Comparison of ENCODE assay signal across 8 cellular contexts in the genomic region with DNA sequence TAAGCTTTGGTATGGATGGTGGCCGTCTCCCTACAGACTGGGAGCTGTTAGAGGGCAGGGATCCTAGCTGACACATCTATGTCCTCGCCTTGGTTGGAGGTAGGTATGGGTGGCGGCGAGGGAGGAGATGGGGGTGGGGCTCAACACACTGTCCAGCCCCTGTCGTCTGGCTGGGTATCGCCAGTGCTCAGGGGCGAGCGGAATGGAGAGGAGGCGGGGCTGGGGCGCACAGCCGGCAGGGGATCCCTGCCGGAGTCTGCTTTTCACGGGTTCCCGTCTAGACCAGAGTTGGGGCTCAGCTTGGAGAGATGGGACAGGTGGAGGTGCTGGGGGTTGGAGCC. TPM values are rescaled to one million over a fixed set of nuclear protein-coding genes. Genes with fewer than 3 reads are reported as not detected.
DNase-seq lines count a peak whose midpoint lies in the region; ATAC-seq and TF ChIP-seq lines count a peak whose summit lies in the region.

No MANE protein-coding gene starts in this region.

- peak overlapping the region; percentile 57 for H3K27ac ChIP-seq in CD4-positive, CD25-positive, alpha-beta regulatory T cell (ENCODE audit: insufficient read depth, low read length, poor library complexity, severe bottlenecking)
- H3K27ac ChIP-seq in stomach: peak overlapping the region; percentile 58 to 88 (median 73)

- no peak for TF ChIP-seq EP300 in stomach (IDR thresholded peaks at IDR 0.05)

- no peak for TF ChIP-seq CTCF in stomach (IDR thresholded peaks at IDR 0.05)

- CTCF ChIA-PET in activated CD8-positive, alpha-beta T cell treated with anti-CD3 and anti-CD28 coated beads, Interleukin-2, amount 10 ng/mL, durations not matched to agents 7 days and 5 days (lab: Charles Lee): interaction anchor here (0.7 to 14.5 kb wide), 19 partner anchors 15 to 202 kb away, joined by 3 to 486 read pairs (median 8); a partner anchor contains a TSS

- H3K9me3 Mint-ChIP-seq in CD4-positive, CD25-positive, alpha-beta regulatory T cell: no peaks in the 10 kb centered on the region
- H3K9me3 Mint-ChIP-seq in activated CD8-positive, alpha-beta T cell treated with anti-CD3 and anti-CD28 coated beads, Interleukin-2, amount 10 ng/mL, durations not matched to agents 7 days and 5 days (ENCODE audit: insufficient read depth): no peaks in the 10 kb centered on the region

- H3K27me3 ChIP-seq in CD4-positive, CD25-positive, alpha-beta regulatory T cell (ENCODE audit: control insufficient read depth, insufficient read depth, low read length): no peaks in the 10 kb centered on the region
- peaks cover 0 to 15% (median 0%) of the 10 kb centered on the region in 3 donors for H3K27me3 ChIP-seq in stomach

- no peak for DNase-seq in CD4-positive, CD25-positive, alpha-beta regulatory T cell
- DNase-seq in activated CD8-positive, alpha-beta T cell treated with anti-CD3 and anti-CD28 coated beads, Interleukin-2, amount 10 ng/mL, durations not matched to agents 7 days and 5 days: no peak
- DNase-seq in iPS-NIHi11 (ENCODE audit: low spot score): peak; percentile 61
- DNase-seq in stomach: peak; percentile 40
- no peak for DNase-seq in effector CD4-positive, alpha-beta T cell

- peak overlapping the region; percentile 86 to 89 (median 88) for H3K4me3 Mint-ChIP-seq in CD4-positive, CD25-positive, alpha-beta regulatory T cell
- peak overlapping the region; percentile 94 for H3K4me3 Mint-ChIP-seq in activated CD8-positive, alpha-beta T cell treated with anti-CD3 and anti-CD28 coated beads, Interleukin-2, amount 10 ng/mL, durations not matched to agents 7 days and 5 days

- H3K36me3 ChIP-seq in CD4-positive, CD25-positive, alpha-beta regulatory T cell (ENCODE audit: control insufficient read depth, insufficient read depth, low read length): no peaks in the 10 kb centered on the region
- H3K36me3 ChIP-seq in stomach: no peaks in the 10 kb centered on the region

- no peak for TF ChIP-seq POLR2A in stomach (IDR thresholded peaks at IDR 0.05)

- no peak overlapping the region for H3K4me3 ChIP-seq in CD4-positive, CD25-positive, alpha-beta regulatory T cell (ENCODE audit: low read depth, low read length)
- H3K4me3 ChIP-seq in stomach: peak overlapping the region; percentile 54 to 59 (median 54)

- peaks cover 10 to 49% (median 21%) of the 10 kb centered on the region in 4 donors for H3K4me1 Mint-ChIP-seq in CD4-positive, CD25-positive, alpha-beta regulatory T cell
- peaks cover 59% of the 10 kb centered on the region for H3K4me1 Mint-ChIP-seq in activated CD8-positive, alpha-beta T cell treated with anti-CD3 and anti-CD28 coated beads, Interleukin-2, amount 10 ng/mL, durations not matched to agents 7 days and 5 days (ENCODE audit: low read depth)

- POLR2A ChIA-PET in activated CD8-positive, alpha-beta T cell treated with anti-CD3 and anti-CD28 coated beads, Interleukin-2, amount 10 ng/mL, durations not matched to agents 7 days and 5 days (lab: Charles Lee): interaction anchor here (0.8 kb wide), 1 partner anchor 17 kb away, joined by 3 read pairs; no protein-coding TSS in a partner anchor

- 8 to 14% (median 10%) methylated on average over 13 to 14 of the region's 14 CpGs for WGBS in stomach, 5 donors

- peak overlapping the region in 1 of 3 donors; percentile 32 for H3K27ac Mint-ChIP-seq in CD4-positive, CD25-positive, alpha-beta regulatory T cell
- H3K27ac Mint-ChIP-seq in activated CD8-positive, alpha-beta T cell treated with anti-CD3 and anti-CD28 coated beads, Interleukin-2, amount 10 ng/mL, durations not matched to agents 7 days and 5 days: peak overlapping the region; percentile 82

- H3K27me3 Mint-ChIP-seq in CD4-positive, CD25-positive, alpha-beta regulatory T cell: peaks cover 16% of the 10 kb centered on the region
- peaks cover 2% of the 10 kb centered on the region for H3K27me3 Mint-ChIP-seq in activated CD8-positive, alpha-beta T cell treated with anti-CD3 and anti-CD28 coated beads, Interleukin-2, amount 10 ng/mL, durations not matched to agents 7 days and 5 days (ENCODE audit: low read depth)

- intact Hi-C loops in stomach (cut with DNase I; ENCODE audit: low total_unique reads): no loop called here

- H3K9me3 ChIP-seq in CD4-positive, CD25-positive, alpha-beta regulatory T cell (ENCODE audit: control insufficient read depth in 2 of 2, low read length in 2 of 2): no peaks in the 10 kb centered on the region
- no peaks in the 10 kb centered on the region for H3K9me3 ChIP-seq in stomach

- H3K36me3 Mint-ChIP-seq in CD4-positive, CD25-positive, alpha-beta regulatory T cell: no peaks in the 10 kb centered on the region
- H3K36me3 Mint-ChIP-seq in activated CD8-positive, alpha-beta T cell treated with anti-CD3 and anti-CD28 coated beads, Interleukin-2, amount 10 ng/mL, durations not matched to agents 7 days and 5 days (ENCODE audit: low read depth): no peaks in the 10 kb centered on the region

- H3K4me1 ChIP-seq in CD4-positive, CD25-positive, alpha-beta regulatory T cell (ENCODE audit: control insufficient read depth, insufficient read depth, low read length, poor library complexity, severe bottlenecking): peaks cover 35% of the 10 kb centered on the region
- H3K4me1 ChIP-seq in stomach: peaks cover 28 to 49% (median 43%) of the 10 kb centered on the region in 4 donors

- no peak for ATAC-seq in CD4-positive, CD25-positive, alpha-beta regulatory T cell (ENCODE audit: low read depth in 2 of 2)
- ATAC-seq in HG02642 (IDR thresholded peaks at IDR 0.05; ENCODE audit: poor library complexity, unreplicated experiment) (peak; percentile 15), GM19324 (IDR thresholded peaks at IDR 0.05; ENCODE audit: low FRiP score, unreplicated experiment) (no peak), HG03469 (IDR thresholded peaks at IDR 0.05; ENCODE audit: unreplicated experiment) (no peak)
- ATAC-seq in activated CD8-positive, alpha-beta T cell treated with anti-CD3 and anti-CD28 coated beads, Interleukin-2, amount 10 ng/mL, durations not matched to agents 7 days and 5 days: no peak

RNA-seq across cellular contexts. Expression of a gene that starts 16.1 kb away (rescaled TPM):
- total RNA-seq in CD4-positive, CD25-positive, alpha-beta regulatory T cell: 253 TPM
- 1 to 10 TPM in 2 of 4 donors, under 1 TPM in 2; 0.37 to 4.3 (median 0.91) TPM for polyA plus RNA-seq in CD4-positive, CD25-positive, alpha-beta regulatory T cell
- total RNA-seq in activated CD8-positive, alpha-beta T cell treated with anti-CD3 and anti-CD28 coated beads, Interleukin-2, amount 10 ng/mL, durations not matched to agents 7 days and 5 days: 10 to 100 TPM; 11.0 to 12.5 TPM
- 10 to 100 TPM in 2 of 5 donors, 1 to 10 TPM in 2, not detected in 1; 2.7 to 61.3 (median 16.6) TPM for total RNA-seq in stomach
- 10 to 100 TPM in 2 of 3 donors, 1 to 10 TPM in 1; 6.4 to 17.0 (median 16.3) TPM for polyA plus RNA-seq in stomach

RNA-seq across cellular contexts. Expression of a gene that starts 28.4 kb away (rescaled TPM):
- 143 TPM for total RNA-seq in CD4-positive, CD25-positive, alpha-beta regulatory T cell
- polyA plus RNA-seq in CD4-positive, CD25-positive, alpha-beta regulatory T cell: under 1 TPM; 0.22 to 0.54 (median 0.47) TPM
- 1 to 10 TPM; 4.3 to 5.6 TPM for total RNA-seq in activated CD8-positive, alpha-beta T cell treated with anti-CD3 and anti-CD28 coated beads, Interleukin-2, amount 10 ng/mL, durations not matched to agents 7 days and 5 days
- total RNA-seq in stomach: 100 to 1,000 TPM in 3 of 5 donors, 10 to 100 TPM in 2; 29.4 to 384 (median 230) TPM
- polyA plus RNA-seq in stomach: 10 to 100 TPM; 41.3 to 65.5 (median 55.0) TPM

RNA-seq across cellular contexts. Expression of a gene that starts 47.0 kb away (rescaled TPM):
- 33.5 TPM for total RNA-seq in CD4-positive, CD25-positive, alpha-beta regulatory T cell
- polyA plus RNA-seq in CD4-positive, CD25-positive, alpha-beta regulatory T cell: 10 to 100 TPM; 30.1 to 38.2 (median 34.8) TPM
- total RNA-seq in activated CD8-positive, alpha-beta T cell treated with anti-CD3 and anti-CD28 coated beads, Interleukin-2, amount 10 ng/mL, durations not matched to agents 7 days and 5 days: 10 to 100 TPM; 28.8 to 31.1 TPM
- total RNA-seq in stomach: 100 to 1,000 TPM in 1 of 5 donors, 10 to 100 TPM in 3, 1 to 10 TPM in 1; 7.6 to 105 (median 36.5) TPM
- polyA plus RNA-seq in stomach: 10 to 100 TPM; 36.8 to 80.3 (median 67.1) TPM

RNA-seq across cellular contexts. Expression of a gene that starts 56.7 kb away (rescaled TPM):
- 0.54 TPM for total RNA-seq in CD4-positive, CD25-positive, alpha-beta regulatory T cell
- not detected for polyA plus RNA-seq in CD4-positive, CD25-positive, alpha-beta regulatory T cell
- not detected for total RNA-seq in activated CD8-positive, alpha-beta T cell treated with anti-CD3 and anti-CD28 coated beads, Interleukin-2, amount 10 ng/mL, durations not matched to agents 7 days and 5 days
- total RNA-seq in stomach: 10 to 100 TPM in 1 of 5 donors, 1 to 10 TPM in 3, not detected in 1; 1.1 to 21.6 (median 6.8) TPM
- 10 to 100 TPM in 1 of 3 donors, 1 to 10 TPM in 2; 1.5 to 11.8 (median 6.5) TPM for polyA plus RNA-seq in stomach

Comparison
In these comparisons a context has a peak if more than half of its experiments do, and no peak if none do; other contexts are left out.
1. DNase-seq: peak in iPS-NIHi11 (single experiment) and stomach (single experiment); none in CD4-positive, CD25-positive, alpha-beta regulatory T cell (0 of 3), activated CD8-positive, alpha-beta T cell treated with anti-CD3 and anti-CD28 coated beads, Interleukin-2, amount 10 ng/mL, durations not matched to agents 7 days and 5 days (single experiment) and effector CD4-positive, alpha-beta T cell (single experiment).
2. RNA of a gene that starts 28.4 kb away (total RNA-seq): 29.4 to 384 TPM in stomach and 143 TPM in CD4-positive, CD25-positive, alpha-beta regulatory T cell (single experiment); 4.3 to 5.6 TPM in activated CD8-positive, alpha-beta T cell treated with anti-CD3 and anti-CD28 coated beads, Interleukin-2, amount 10 ng/mL, durations not matched to agents 7 days and 5 days; every median in the first group is over 4 times any median in the second.